In the genomic region with DNA sequence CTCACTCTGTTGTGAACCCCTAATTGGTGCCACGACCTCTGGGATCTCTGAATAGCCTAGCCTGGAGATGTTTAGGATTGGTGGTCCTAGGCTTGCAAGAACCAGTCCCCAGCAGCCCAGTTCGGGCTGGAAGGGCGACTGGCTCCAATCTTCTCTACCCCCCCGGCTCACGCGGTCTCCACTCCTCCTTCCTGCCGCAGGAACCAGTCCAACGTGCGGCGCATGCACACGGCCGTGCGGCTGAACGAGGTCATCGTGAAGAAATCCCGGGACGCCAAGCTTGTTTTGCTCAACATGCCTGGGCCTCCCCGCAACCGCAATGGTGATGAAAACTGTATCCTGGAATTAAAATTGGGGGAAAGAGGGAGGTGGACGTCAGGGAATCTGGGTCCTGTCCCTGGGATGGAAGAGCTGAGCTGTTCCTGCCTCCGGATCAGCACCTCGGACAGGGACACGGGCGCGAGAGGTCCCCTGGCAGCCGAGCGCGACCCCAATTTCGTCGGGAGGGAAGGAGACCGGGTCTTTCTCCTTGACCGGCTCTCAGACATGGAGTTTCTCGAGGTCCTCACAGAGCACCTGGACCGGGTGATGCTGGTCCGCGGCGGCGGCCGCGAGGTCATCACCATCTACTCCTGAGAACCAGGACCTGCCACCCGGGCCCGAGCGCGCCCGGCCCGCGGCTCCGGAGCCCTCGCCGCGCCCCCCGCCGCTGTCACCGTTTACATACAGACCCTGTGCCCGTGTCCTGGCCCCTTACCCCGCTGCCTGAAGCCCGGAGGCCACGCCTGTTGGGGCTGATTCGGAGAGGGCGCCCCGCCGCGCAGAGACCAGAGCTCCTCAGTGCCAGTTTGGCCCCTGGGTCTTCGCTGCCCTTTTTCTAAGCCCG, we compare ENCODE assay signal across 2 cellular contexts.
A peak's percentile ranks its signal among the peaks of the same experiment; 100 is the strongest.
TF ChIP-seq lines count a peak whose summit lies in the region.

No MANE protein-coding gene starts in this region.

TF ChIP-seq in SK-N-SH, 30 proteins besides CTCF, POLR2A, EP300 and RAD21 (continued from another document):
- peak; percentile 93 for TF ChIP-seq REST (IDR thresholded peaks at IDR 0.05; ENCODE audit: low read depth, low read length)

TF ChIP-seq in SK-N-SH treated with all-trans-retinoic acid at 6 μM for 48 hours, 23 proteins besides CTCF, POLR2A, EP300 and RAD21 (continued from another document):
- TF ChIP-seq, protein P1, sequence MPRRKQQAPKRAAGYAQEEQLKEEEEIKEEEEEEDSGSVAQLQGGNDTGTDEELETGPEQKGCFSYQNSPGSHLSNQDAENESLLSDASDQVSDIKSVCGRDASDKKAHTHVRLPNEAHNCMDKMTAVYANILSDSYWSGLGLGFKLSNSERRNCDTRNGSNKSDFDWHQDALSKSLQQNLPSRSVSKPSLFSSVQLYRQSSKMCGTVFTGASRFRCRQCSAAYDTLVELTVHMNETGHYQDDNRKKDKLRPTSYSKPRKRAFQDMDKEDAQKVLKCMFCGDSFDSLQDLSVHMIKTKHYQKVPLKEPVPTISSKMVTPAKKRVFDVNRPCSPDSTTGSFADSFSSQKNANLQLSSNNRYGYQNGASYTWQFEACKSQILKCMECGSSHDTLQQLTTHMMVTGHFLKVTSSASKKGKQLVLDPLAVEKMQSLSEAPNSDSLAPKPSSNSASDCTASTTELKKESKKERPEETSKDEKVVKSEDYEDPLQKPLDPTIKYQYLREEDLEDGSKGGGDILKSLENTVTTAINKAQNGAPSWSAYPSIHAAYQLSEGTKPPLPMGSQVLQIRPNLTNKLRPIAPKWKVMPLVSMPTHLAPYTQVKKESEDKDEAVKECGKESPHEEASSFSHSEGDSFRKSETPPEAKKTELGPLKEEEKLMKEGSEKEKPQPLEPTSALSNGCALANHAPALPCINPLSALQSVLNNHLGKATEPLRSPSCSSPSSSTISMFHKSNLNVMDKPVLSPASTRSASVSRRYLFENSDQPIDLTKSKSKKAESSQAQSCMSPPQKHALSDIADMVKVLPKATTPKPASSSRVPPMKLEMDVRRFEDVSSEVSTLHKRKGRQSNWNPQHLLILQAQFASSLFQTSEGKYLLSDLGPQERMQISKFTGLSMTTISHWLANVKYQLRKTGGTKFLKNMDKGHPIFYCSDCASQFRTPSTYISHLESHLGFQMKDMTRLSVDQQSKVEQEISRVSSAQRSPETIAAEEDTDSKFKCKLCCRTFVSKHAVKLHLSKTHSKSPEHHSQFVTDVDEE (CRISPR knock-in tag; IDR thresholded peaks at IDR 0.05) = no peak
- TF ChIP-seq TOX (CRISPR knock-in tag; IDR thresholded peaks at IDR 0.05; ENCODE audit: borderline replicate concordance) (no peak), ZFP30 (CRISPR knock-in tag; IDR thresholded peaks at IDR 0.05) (no peak), BACH2 (CRISPR knock-in tag; IDR thresholded peaks at IDR 0.05; ENCODE audit: borderline replicate concordance) (no peak), CSRNP3 (CRISPR knock-in tag; IDR thresholded peaks at IDR 0.05) (no peak)
- TF ChIP-seq, protein P2, sequence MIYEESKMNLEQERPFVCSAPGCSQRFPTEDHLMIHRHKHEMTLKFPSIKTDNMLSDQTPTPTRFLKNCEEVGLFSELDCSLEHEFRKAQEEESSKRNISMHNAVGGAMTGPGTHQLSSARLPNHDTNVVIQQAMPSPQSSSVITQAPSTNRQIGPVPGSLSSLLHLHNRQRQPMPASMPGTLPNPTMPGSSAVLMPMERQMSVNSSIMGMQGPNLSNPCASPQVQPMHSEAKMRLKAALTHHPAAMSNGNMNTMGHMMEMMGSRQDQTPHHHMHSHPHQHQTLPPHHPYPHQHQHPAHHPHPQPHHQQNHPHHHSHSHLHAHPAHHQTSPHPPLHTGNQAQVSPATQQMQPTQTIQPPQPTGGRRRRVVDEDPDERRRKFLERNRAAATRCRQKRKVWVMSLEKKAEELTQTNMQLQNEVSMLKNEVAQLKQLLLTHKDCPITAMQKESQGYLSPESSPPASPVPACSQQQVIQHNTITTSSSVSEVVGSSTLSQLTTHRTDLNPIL (CRISPR knock-in tag; IDR thresholded peaks at IDR 0.05; ENCODE audit: low read depth) = no peak
